8 cellular contexts compared by ENCODE assay signal in the genomic region with DNA sequence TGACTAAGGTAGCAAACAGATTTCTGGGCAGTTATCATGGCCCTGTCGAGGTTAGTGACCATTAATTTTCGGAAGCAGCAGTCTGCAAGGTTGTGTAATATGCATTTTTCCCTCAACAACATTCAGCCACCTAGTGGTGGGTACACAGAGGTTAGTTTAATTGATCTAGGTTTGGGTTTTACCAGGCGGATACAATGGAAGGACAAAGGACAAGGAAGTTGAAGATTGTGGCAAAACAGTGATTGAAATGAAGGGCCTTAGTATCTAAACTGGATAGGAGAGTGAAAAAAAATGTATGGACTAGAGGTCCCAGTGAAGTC. TPM values are rescaled to one million over a fixed set of nuclear protein-coding genes. Genes with fewer than 3 reads are reported as not detected.
DNase-seq lines count a peak whose midpoint lies in the region; ATAC-seq and TF ChIP-seq lines count a peak whose summit lies in the region.

No MANE protein-coding gene starts in this region.

- H3K27ac ChIP-seq in prostate gland, result no peak overlapping the region

- no peaks in the 10 kb centered on the region for H3K36me3 Mint-ChIP-seq in chondrocyte (ENCODE audit: low read depth)

- TF ChIP-seq POLR2A in prostate gland (IDR thresholded peaks at IDR 0.05), result no peak

- no peaks in the 10 kb centered on the region for H3K36me3 ChIP-seq in prostate gland

- no peaks in the 10 kb centered on the region for H3K27me3 Mint-ChIP-seq in chondrocyte (ENCODE audit: low read depth)

- DNase-seq in NCI-H2171 treated with DMSO at 0.1 percent for 48 hours (lab: John Stamatoyannopoulos, UW) (peak; percentile 35), NCI-H2171 (lab: John Stamatoyannopoulos, UW) (no peak), NCI-H146 treated with DMSO at 0.1 percent for 48 hours (lab: John Stamatoyannopoulos, UW; ENCODE audit: unreplicated experiment) (peak; percentile 7), chondrocyte (ENCODE audit: low spot score) (no peak), prostate gland (ENCODE audit: low spot score) (no peak), activated gamma-delta T cell (lab: John Stamatoyannopoulos, UW) (no peak), cerebellar cortex (ENCODE audit: low spot score) (no peak)

- H3K4me3 Mint-ChIP-seq in chondrocyte (ENCODE audit: unreplicated experiment), result no peak overlapping the region

- no peak overlapping the region for H3K4me3 ChIP-seq in prostate gland

- no peak for ATAC-seq in GM21619 (IDR thresholded peaks at IDR 0.05; ENCODE audit: unreplicated experiment)

- H3K27me3 ChIP-seq in prostate gland (replicated peaks; ENCODE audit: insufficient read depth), result no peaks in the 10 kb centered on the region

- H3K27ac Mint-ChIP-seq in chondrocyte (ENCODE audit: unreplicated experiment), result no peak overlapping the region

- H3K9me3 ChIP-seq in prostate gland, result no peaks in the 10 kb centered on the region

- TF ChIP-seq CTCF in chondrocyte (IDR thresholded peaks at IDR 0.05) (peak; percentile 71), prostate gland (IDR thresholded peaks at IDR 0.05) (peak in 3 of 4 experiments; percentile 33 to 48 (median 47))

- peaks cover 26% of the 10 kb centered on the region for H3K4me1 Mint-ChIP-seq in chondrocyte (ENCODE audit: low read depth)

- no peaks in the 10 kb centered on the region for H3K9me3 Mint-ChIP-seq in chondrocyte (ENCODE audit: low read depth)

- WGBS in prostate gland, result 49% methylated on average over 3 of the region's 3 CpGs

- peaks cover 7% of the 10 kb centered on the region for H3K4me1 ChIP-seq in prostate gland (replicated peaks)

- intact Hi-C loops in prostate gland (cut with DNase I), result no loop called here

RNA-seq across cellular contexts. Expression of a gene that starts 2.6 kb away (rescaled TPM):
- 1.3 to 2.1 TPM (median 1.7 TPM) in 3 replicates for total RNA-seq in chondrocyte
- total RNA-seq in prostate gland, result 1 to 10 TPM; 1.0 to 3.6 TPM

RNA-seq across cellular contexts. Expression of a gene that starts 2.9 kb away (rescaled TPM):
- total RNA-seq in chondrocyte (5.2 to 7.2 TPM (median 5.8 TPM) in 3 replicates), prostate gland (1 to 10 TPM; 2.7 to 6.9 TPM)

RNA-seq across cellular contexts. Expression of a gene that starts 53.8 kb away (rescaled TPM):
- not detected in 3 replicates for total RNA-seq in chondrocyte
- total RNA-seq in prostate gland, result not detected

Comparison
In these comparisons a context has a peak if more than half of its experiments do, and no peak if none do; other contexts are left out.
1. DNase-seq: peak in NCI-H2171 treated with DMSO at 0.1 percent for 48 hours (single experiment) and NCI-H146 treated with DMSO at 0.1 percent for 48 hours (single experiment); none in NCI-H2171 (single experiment), chondrocyte (single experiment), prostate gland (single experiment), activated gamma-delta T cell (single experiment) and cerebellar cortex (single experiment).